In the genomic region with DNA sequence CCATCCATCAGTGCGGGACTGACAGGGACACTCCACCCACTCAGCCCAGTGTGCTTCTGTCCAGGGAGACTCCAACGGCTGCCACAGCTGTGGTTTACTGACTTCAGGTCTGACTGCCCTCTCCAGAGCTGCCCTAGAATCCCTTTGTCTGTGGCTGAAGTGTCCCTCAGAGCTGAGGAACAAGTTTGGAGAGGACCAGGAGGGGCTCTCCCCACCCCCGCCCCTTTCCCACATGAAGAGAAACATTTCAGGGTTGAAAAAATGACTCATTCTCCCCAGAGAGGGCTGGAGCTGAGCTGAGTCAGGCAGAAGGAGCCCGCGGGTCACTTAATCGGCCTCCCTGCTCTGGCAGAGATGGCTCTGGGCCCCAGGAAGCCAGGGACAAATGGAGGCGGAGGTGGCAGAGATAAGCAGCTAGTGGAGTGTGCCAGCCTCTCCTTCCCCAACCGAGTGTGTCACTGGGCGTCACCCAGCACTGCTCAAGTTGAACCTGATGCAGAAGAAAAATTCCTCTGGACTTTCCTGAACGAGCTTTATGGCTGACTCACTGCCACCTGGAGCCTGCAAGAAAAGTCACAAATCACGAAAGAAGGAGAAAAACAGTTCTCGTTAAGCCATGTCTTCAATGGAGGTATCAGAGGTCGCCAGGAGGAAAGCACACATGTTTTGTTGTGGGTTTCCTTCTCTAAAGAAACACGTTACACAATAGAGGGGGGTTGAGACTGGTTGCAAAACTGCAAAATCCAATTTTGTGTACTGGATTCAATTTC, we compare ENCODE assay signal across 8 cellular contexts. TPM values are rescaled to one million over a fixed set of nuclear protein-coding genes. Genes with fewer than 3 reads are reported as not detected.
DNase-seq lines count a peak whose midpoint lies in the region; ATAC-seq and TF ChIP-seq lines count a peak whose summit lies in the region.

No MANE protein-coding gene starts in this region.

- TF ChIP-seq CTCF in GM23338 (conservative IDR thresholded peaks at IDR 0.05; ENCODE audit: low read depth in 2 of 2) (no peak), PC-3 (conservative IDR thresholded peaks at IDR 0.05; ENCODE audit: low read depth, low read length) (no peak)

- H3K9me3 Mint-ChIP-seq in GM23338 = no peaks in the 10 kb centered on the region

- H3K9ac ChIP-seq in PC-3 (ENCODE audit: low read length) (peak overlapping the region; percentile 72), rectal smooth muscle tissue (ENCODE audit: low read length) (no peak overlapping the region)

- no peaks in the 10 kb centered on the region for H4K20me1 ChIP-seq in GM23338 (replicated peaks; ENCODE audit: insufficient read depth)
- H4K20me1 ChIP-seq in PC-3 (ENCODE audit: low read length) = no peaks in the 10 kb centered on the region

- H3K4me3 Mint-ChIP-seq in GM23338 = no peak overlapping the region

- 0 out of 2 replicates have a peak, but pooled peaks cover 3% of the 10 kb centered on the region for H3F3A ChIP-seq in GM23338 (replicated peaks; ENCODE audit: low read depth)
- H3F3A ChIP-seq in PC-3 (ENCODE audit: low read length, unreplicated experiment) = peaks cover 11% of the 10 kb centered on the region

- no peaks in the 10 kb centered on the region for H3K36me3 ChIP-seq in GM23338 (ENCODE audit: insufficient read depth)
- peaks cover 4% of the 10 kb centered on the region; the same call in 1 of the 2 replicates for H3K36me3 ChIP-seq in PC-3 (ENCODE audit: low read depth, low read length)
- H3K36me3 ChIP-seq in rectal smooth muscle tissue (ENCODE audit: control insufficient read depth, insufficient read depth, low read length) = no peaks in the 10 kb centered on the region
- H3K36me3 ChIP-seq in urinary bladder (ENCODE audit: insufficient read depth) = no peaks in the 10 kb centered on the region

- CTCF ChIA-PET in PC-3 (lab: Charles Lee) = interaction anchor here (0.6 to 1.5 kb wide), 5 partner anchors 13 to 69 kb away, joined by 4 to 14 read pairs (median 5); no protein-coding TSS in a partner anchor

- H3K9me2 ChIP-seq in GM23338 (ENCODE audit: insufficient read depth) (no peaks in the 10 kb centered on the region), PC-3 (replicated peaks; ENCODE audit: low read length) (no peaks in the 10 kb centered on the region)

- DNase-seq in GM23338 (ENCODE audit: low spot score) (no peak), PC-3 (peak; percentile 96), glomerular visceral epithelial cell (ENCODE audit: extremely low spot score) (peak; percentile 96), NCI-H1105 (lab: John Stamatoyannopoulos, UW) (no peak)
- peak; percentile 65 for DNase-seq in activated T-helper 9 cell treated with anti-CD3 and anti-CD28 coated beads, Interleukin-2, amount 50 U/mL, for 16 hours (ENCODE audit: low read depth)

- H3K27ac Mint-ChIP-seq in GM23338 = peak overlapping the region; percentile 92

- H2AFZ ChIP-seq in GM23338 (no peak overlapping the region), PC-3 (ENCODE audit: low read length) (no peak overlapping the region)

- POLR2A ChIA-PET in PC-3 (lab: Charles Lee; ENCODE audit: unreplicated experiment) = interaction anchor here (1.0 kb wide), 1 partner anchor 21 kb away, joined by 5 read pairs; no protein-coding TSS in a partner anchor

- no peaks in the 10 kb centered on the region for H3K9me3 ChIP-seq in PC-3 (ENCODE audit: low read length)

- peaks cover 14% of the 10 kb centered on the region for H3K27me3 Mint-ChIP-seq in GM23338 (ENCODE audit: insufficient read depth, low read depth, poor library complexity)

- TSS peak; percentile 55 for BruUV-seq in PC-3 (replicated peaks; lab: Mats Ljungman, UMichigan)

- peaks cover 28% of the 10 kb centered on the region for H3K79me2 ChIP-seq in GM23338 (replicated peaks; ENCODE audit: insufficient read depth)
- peaks cover 84% of the 10 kb centered on the region for H3K79me2 ChIP-seq in PC-3 (ENCODE audit: low read length)

- no peak for ATAC-seq in GM23338
- peak; percentile 96 for ATAC-seq in PC-3
- no peak for ATAC-seq in GM21529 (IDR thresholded peaks at IDR 0.05; ENCODE audit: unreplicated experiment)

- H3K4me1 ChIP-seq in GM23338 (ENCODE audit: insufficient read depth) (peaks cover 85% of the 10 kb centered on the region), PC-3 (ENCODE audit: insufficient read depth, low read length) (peaks cover 57% of the 10 kb centered on the region), rectal smooth muscle tissue (ENCODE audit: control insufficient read depth, insufficient read depth, low read length) (peaks cover 65% of the 10 kb centered on the region), urinary bladder (ENCODE audit: insufficient read depth) (peaks cover 7% of the 10 kb centered on the region)

- peaks cover 94% of the 10 kb centered on the region for H3K4me1 Mint-ChIP-seq in GM23338

- H3K4me3 ChIP-seq in GM23338 (no peak overlapping the region), PC-3 (ENCODE audit: low read length) (peak overlapping the region; percentile 40; the same call in 1 of the 2 replicates), rectal smooth muscle tissue (ENCODE audit: low read length) (peak overlapping the region; percentile 38), urinary bladder (ENCODE audit: low read depth, low read length) (no peak overlapping the region)

- intact Hi-C loops in PC-3 (cut with micrococcal nuclease) = no loop called here

- H3K27ac ChIP-seq in GM23338 (ENCODE audit: low read depth) (peak overlapping the region; percentile 90; the same call in 1 of the 2 replicates), PC-3 (ENCODE audit: low read length) (peak overlapping the region; percentile 95), rectal smooth muscle tissue (ENCODE audit: low read depth, low read length) (peak overlapping the region; percentile 77), urinary bladder (ENCODE audit: low read depth) (peak overlapping the region; percentile 82)

- H3K4me2 ChIP-seq in GM23338 = 0 out of 2 replicates have a peak overlapping the region, but pooled peaks have one; percentile 26
- H3K4me2 ChIP-seq in PC-3 (ENCODE audit: low read length) = peak overlapping the region; percentile 83

- 6% methylated on average over 14 of the region's 14 CpGs for WGBS in urinary bladder

- peaks cover 8% of the 10 kb centered on the region; the same call in 2 of the 3 replicates for H3K36me3 Mint-ChIP-seq in GM23338 (ENCODE audit: low read depth)

- no peaks in the 10 kb centered on the region for H3K27me3 ChIP-seq in GM23338 (ENCODE audit: insufficient read depth)
- no peaks in the 10 kb centered on the region for H3K27me3 ChIP-seq in PC-3 (ENCODE audit: low read length)
- H3K27me3 ChIP-seq in rectal smooth muscle tissue (ENCODE audit: control insufficient read depth, insufficient read depth, low read length) = no peaks in the 10 kb centered on the region

RNA-seq across cellular contexts. Expression of a gene that starts 34.3 kb away (rescaled TPM):
- total RNA-seq in GM23338 (2014; rRNA removed; shearing (Covaris generic)) = 45.0 and 48.0 TPM in 2 replicates
- 10.4 and 11.0 TPM in 2 replicates for polyA plus RNA-seq in GM23338 (2016; fragmentation: Nextera tagmentation; extraction: Ambion mirVana)
- 86.8 and 110 TPM in 2 replicates for total RNA-seq in PC-3 (2014; rRNA removed)
- 32.5 TPM for total RNA-seq in urinary bladder
- polyA plus RNA-seq in urinary bladder = 121 TPM

Comparison
In these comparisons a context has a peak if more than half of its experiments do, and no peak if none do; other contexts are left out.
1. DNase-seq: peak in PC-3 (single experiment), activated T-helper 9 cell treated with anti-CD3 and anti-CD28 coated beads, Interleukin-2, amount 50 U/mL, for 16 hours (single experiment) and glomerular visceral epithelial cell (single experiment); none in GM23338 (single experiment) and NCI-H1105 (single experiment).
2. H3K4me3 ChIP-seq: peak in PC-3 (single experiment) and rectal smooth muscle tissue (single experiment); none in GM23338 (single experiment) and urinary bladder (single experiment).
3. Peak in every context shown above with its lines, with median percentiles within 50 percentile points of each other: H3K27ac ChIP-seq.